23 cellular contexts compared by ENCODE assay signal in genomic region chr1:157147037-157147436, GRCh38. TPM values are rescaled to one million over a fixed set of nuclear protein-coding genes. Genes with fewer than 3 reads are reported as not detected.
DNase-seq lines count a peak whose midpoint lies in the region; ATAC-seq and TF ChIP-seq lines count a peak whose summit lies in the region.
"Had no signal": no experiment of that assay in that cellular context is flagged by ENCODE, and none has a peak within 500 bp of the region (broad histone marks: within the 10 kb centered on the region; RNA-seq: fewer than 3 reads in every experiment).

No MANE protein-coding gene starts in this region.

- no peaks in the 10 kb centered on the region for H3K36me3 ChIP-seq in mammary epithelial cell (ENCODE audit: insufficient read depth, low read length)
- H3K36me3 ChIP-seq: BE2C, MG63, Peyer's patch had no signal

- no peak overlapping the region for H3K27ac Mint-ChIP-seq in activated CD4-positive, alpha-beta T cell treated with anti-CD3 and anti-CD28 coated beads for 36 hours
- no peak overlapping the region for H3K27ac Mint-ChIP-seq in activated CD4-positive, alpha-beta T cell treated with anti-CD3 and anti-CD28 coated beads, Interleukin-2, amount 10 ng/mL, durations not matched to agents 7 days and 5 days
- H3K27ac Mint-ChIP-seq in MCF 10A (ENCODE audit: low read depth, unreplicated experiment) = no peak overlapping the region
- H3K27ac Mint-ChIP-seq in activated T-helper 2 cell treated with anti-CD3 and anti-CD28 coated beads, Interferon-gamma antibody, Interleukin-2, Interleukin-4, amounts not matched to agents 10 μg/mL and 5 μg/mL and 100 μg/mL, durations not matched to agents 14 hours and 24 hours and 36 hours = peak overlapping the region; percentile 86
- peak overlapping the region; percentile 21 for H3K27ac Mint-ChIP-seq in stimulated activated naive B cell treated with anti-CD40 and anti-IgM and Interleukin-4, amounts not matched to agents 10 μg/mL and 1 μg/mL and 100 μg/mL, for 72 hours

- no peak overlapping the region for H3K27ac ChIP-seq in mammary epithelial cell (ENCODE audit: insufficient read depth, low read depth, low read length)
- H3K27ac ChIP-seq: 22Rv1, GM23248 had no signal

- 0% methylated on average over 1 of the region's 1 CpG for WGBS in mammary epithelial cell (ENCODE audit: low coverage, missing lambda C conversion rate)

- H3K27me3 Mint-ChIP-seq in activated CD4-positive, alpha-beta T cell treated with anti-CD3 and anti-CD28 coated beads for 36 hours = no peaks in the 10 kb centered on the region
- peaks cover 9% of the 10 kb centered on the region for H3K27me3 Mint-ChIP-seq in activated CD4-positive, alpha-beta T cell treated with anti-CD3 and anti-CD28 coated beads, Interleukin-2, amount 10 ng/mL, durations not matched to agents 7 days and 5 days
- H3K27me3 Mint-ChIP-seq in MCF 10A (ENCODE audit: insufficient read depth, unreplicated experiment) = no peaks in the 10 kb centered on the region
- H3K27me3 Mint-ChIP-seq in activated T-helper 2 cell treated with anti-CD3 and anti-CD28 coated beads, Interferon-gamma antibody, Interleukin-2, Interleukin-4, amounts not matched to agents 10 μg/mL and 5 μg/mL and 100 μg/mL, durations not matched to agents 14 hours and 24 hours and 36 hours (ENCODE audit: low read depth) = no peaks in the 10 kb centered on the region
- H3K27me3 Mint-ChIP-seq in stimulated activated naive B cell treated with anti-CD40 and anti-IgM and Interleukin-4, amounts not matched to agents 10 μg/mL and 1 μg/mL and 100 μg/mL, for 72 hours = peaks cover 8 to 14% of the 10 kb centered on the region in 2 donors

- BruUV-seq in mammary epithelial cell (replicated peaks; lab: Mats Ljungman, UMichigan) (no TSS peak), MCF 10A (replicated peaks; lab: Mats Ljungman, UMichigan) (no TSS peak)

- no peak overlapping the region for H3K4me2 ChIP-seq in mammary epithelial cell (ENCODE audit: insufficient read depth, low read depth, low read length)

- peaks cover 18% of the 10 kb centered on the region for H3K4me1 ChIP-seq in mammary epithelial cell (ENCODE audit: insufficient read depth, low read length)
- H3K4me1 ChIP-seq: Peyer's patch had no signal

- H4K20me1 ChIP-seq in mammary epithelial cell (ENCODE audit: insufficient read depth, low read length) = no peaks in the 10 kb centered on the region

- peak overlapping the region; percentile 45 for H2AFZ ChIP-seq in mammary epithelial cell (ENCODE audit: low read depth, low read length)

- peaks cover 24% of the 10 kb centered on the region for H3K4me1 Mint-ChIP-seq in activated CD4-positive, alpha-beta T cell treated with anti-CD3 and anti-CD28 coated beads for 36 hours
- H3K4me1 Mint-ChIP-seq in activated CD4-positive, alpha-beta T cell treated with anti-CD3 and anti-CD28 coated beads, Interleukin-2, amount 10 ng/mL, durations not matched to agents 7 days and 5 days = peaks cover 25% of the 10 kb centered on the region
- no peaks in the 10 kb centered on the region for H3K4me1 Mint-ChIP-seq in MCF 10A (ENCODE audit: insufficient read depth, unreplicated experiment)
- peaks cover 70% of the 10 kb centered on the region for H3K4me1 Mint-ChIP-seq in activated T-helper 2 cell treated with anti-CD3 and anti-CD28 coated beads, Interferon-gamma antibody, Interleukin-2, Interleukin-4, amounts not matched to agents 10 μg/mL and 5 μg/mL and 100 μg/mL, durations not matched to agents 14 hours and 24 hours and 36 hours (ENCODE audit: low read depth)
- H3K4me1 Mint-ChIP-seq in stimulated activated naive B cell treated with anti-CD40 and anti-IgM and Interleukin-4, amounts not matched to agents 10 μg/mL and 1 μg/mL and 100 μg/mL, for 72 hours = peaks cover 38 to 66% of the 10 kb centered on the region in 2 donors

- POLR2A ChIA-PET in activated CD4-positive, alpha-beta T cell treated with anti-CD3 and anti-CD28 coated beads for 36 hours (lab: Charles Lee) = no interaction called here
- POLR2A ChIA-PET in activated CD4-positive, alpha-beta T cell treated with anti-CD3 and anti-CD28 coated beads, Interleukin-2, amount 10 ng/mL, durations not matched to agents 7 days and 5 days (lab: Charles Lee) = no interaction called here
- POLR2A ChIA-PET in MCF 10A (lab: Yijun Ruan, JAX) = interaction anchor here (0.6 to 1.7 kb wide), 4 partner anchors 9 to 57 kb away, joined by 3 to 12 read pairs (median 4); partner anchors contain the start of gene ETV3

- CTCF ChIA-PET in activated CD4-positive, alpha-beta T cell treated with anti-CD3 and anti-CD28 coated beads for 36 hours (lab: Charles Lee) = interaction anchor here (1.0 to 16.6 kb wide), 3 partner anchors 9 to 59 kb away, joined by 4 to 455 read pairs (median 5); no protein-coding TSS in a partner anchor
- CTCF ChIA-PET in activated CD4-positive, alpha-beta T cell treated with anti-CD3 and anti-CD28 coated beads, Interleukin-2, amount 10 ng/mL, durations not matched to agents 7 days and 5 days (lab: Charles Lee) = interaction anchor here (0.8 to 11.8 kb wide), 3 partner anchors 9 to 58 kb away, joined by 3 to 176 read pairs (median 5); partner anchors contain the start of gene ETV3L
- CTCF ChIA-PET in mammary epithelial cell (lab: Charles Lee; ENCODE audit: low non-redundant PET) (no interaction called here), MCF 10A (lab: Yijun Ruan, JAX) (interaction anchor here (0.7 to 19.9 kb wide), 5 partner anchors 8 to 61 kb away, joined by 3 to 805 read pairs (median 3); no protein-coding TSS in a partner anchor)

- H3K9ac ChIP-seq in mammary epithelial cell (ENCODE audit: insufficient read depth, low read length) = no peak overlapping the region
- H3K9ac ChIP-seq: GM23248 had no signal

- H3K4me3 Mint-ChIP-seq in activated CD4-positive, alpha-beta T cell treated with anti-CD3 and anti-CD28 coated beads for 36 hours = no peak overlapping the region
- no peak overlapping the region for H3K4me3 Mint-ChIP-seq in activated CD4-positive, alpha-beta T cell treated with anti-CD3 and anti-CD28 coated beads, Interleukin-2, amount 10 ng/mL, durations not matched to agents 7 days and 5 days
- H3K4me3 Mint-ChIP-seq in MCF 10A (ENCODE audit: unreplicated experiment) = no peak overlapping the region
- peak overlapping the region; percentile 35 for H3K4me3 Mint-ChIP-seq in activated T-helper 2 cell treated with anti-CD3 and anti-CD28 coated beads, Interferon-gamma antibody, Interleukin-2, Interleukin-4, amounts not matched to agents 10 μg/mL and 5 μg/mL and 100 μg/mL, durations not matched to agents 14 hours and 24 hours and 36 hours (ENCODE audit: low read depth)
- peak overlapping the region in 1 of 2 donors; percentile 4 for H3K4me3 Mint-ChIP-seq in stimulated activated naive B cell treated with anti-CD40 and anti-IgM and Interleukin-4, amounts not matched to agents 10 μg/mL and 1 μg/mL and 100 μg/mL, for 72 hours

- peak; percentile 40 for ATAC-seq in activated CD4-positive, alpha-beta T cell treated with anti-CD3 and anti-CD28 coated beads for 36 hours
- ATAC-seq in stimulated activated naive B cell treated with anti-CD40 and anti-IgM and Interleukin-4, amounts not matched to agents 10 μg/mL and 1 μg/mL and 100 μg/mL, for 72 hours (replicated peaks) = no peak
- no peak for ATAC-seq in omental fat pad (ENCODE audit: low FRiP score)

- H3K4me3 ChIP-seq in mammary epithelial cell (replicated peaks in 1 of 3; ENCODE audit: insufficient read depth in 1 of 3, low read depth in 2 of 3, low read length in 3 of 3) = no peak overlapping the region
- H3K4me3 ChIP-seq: GM23248, MG63, Peyer's patch had no signal

- intact Hi-C loops in activated CD4-positive, alpha-beta T cell treated with anti-CD3 and anti-CD28 coated beads for 36 hours (cut with DNase I, micrococcal nuclease) = no loop called here
- intact Hi-C loops in mammary epithelial cell (cut with micrococcal nuclease) = no loop called here
- intact Hi-C loops in MCF 10A (cut with micrococcal nuclease) = no loop called here
- intact Hi-C loops in activated T-helper 2 cell treated with anti-CD3 and anti-CD28 coated beads, Interferon-gamma antibody, Interleukin-2, Interleukin-4, amounts not matched to agents 10 μg/mL and 5 μg/mL and 100 μg/mL, durations not matched to agents 14 hours and 24 hours and 36 hours (cut with micrococcal nuclease) = loop anchor here (1.0 to 10.0 kb wide), 3 partner anchors 8 to 642 kb away; partner anchors contain the start of gene MEF2D

- no peak for DNase-seq in activated CD4-positive, alpha-beta T cell treated with anti-CD3 and anti-CD28 coated beads for 36 hours
- DNase-seq in activated CD4-positive, alpha-beta T cell treated with anti-CD3 and anti-CD28 coated beads, Interleukin-2, amount 10 ng/mL, durations not matched to agents 7 days and 5 days = no peak
- DNase-seq in mammary epithelial cell = no peak
- no peak for DNase-seq in MCF 10A (ENCODE audit: unreplicated experiment)
- no peak for DNase-seq in activated T-helper 2 cell treated with anti-CD3 and anti-CD28 coated beads, Interferon-gamma antibody, Interleukin-2, Interleukin-4, amounts not matched to agents 10 μg/mL and 5 μg/mL and 100 μg/mL, durations not matched to agents 14 hours and 24 hours and 36 hours (ENCODE audit: low spot score)
- DNase-seq in stimulated activated naive B cell treated with anti-CD40 and anti-IgM and Interleukin-4, amounts not matched to agents 10 μg/mL and 1 μg/mL and 100 μg/mL, for 72 hours = no peak
- DNase-seq in omental fat pad (ENCODE audit: low spot score) = no peak
- no peak for DNase-seq in effector CD4-positive, alpha-beta T cell
- DNase-seq: ACHN, BE2C, DMS153, GM23248, H7, KBM-7, MG63, NCI-H2029 treated with DMSO at 0.1 percent for 48 hours, NCI-H446 treated with DMSO at 0.1 percent for 48 hours, NCI-H526, Peyer's patch, SHP77 treated with DMSO at 0.1 percent for 48 hours had no signal

- H3K27me3 ChIP-seq in mammary epithelial cell (ENCODE audit: insufficient read depth, low read length) = no peaks in the 10 kb centered on the region
- H3K27me3 ChIP-seq: BE2C, MG63, Peyer's patch had no signal

- no peaks in the 10 kb centered on the region for H3K9me3 Mint-ChIP-seq in activated CD4-positive, alpha-beta T cell treated with anti-CD3 and anti-CD28 coated beads for 36 hours (ENCODE audit: low read depth)
- no peaks in the 10 kb centered on the region for H3K9me3 Mint-ChIP-seq in activated CD4-positive, alpha-beta T cell treated with anti-CD3 and anti-CD28 coated beads, Interleukin-2, amount 10 ng/mL, durations not matched to agents 7 days and 5 days
- H3K9me3 Mint-ChIP-seq in MCF 10A (ENCODE audit: unreplicated experiment) = no peaks in the 10 kb centered on the region
- no peaks in the 10 kb centered on the region for H3K9me3 Mint-ChIP-seq in activated T-helper 2 cell treated with anti-CD3 and anti-CD28 coated beads, Interferon-gamma antibody, Interleukin-2, Interleukin-4, amounts not matched to agents 10 μg/mL and 5 μg/mL and 100 μg/mL, durations not matched to agents 14 hours and 24 hours and 36 hours
- H3K9me3 Mint-ChIP-seq in stimulated activated naive B cell treated with anti-CD40 and anti-IgM and Interleukin-4, amounts not matched to agents 10 μg/mL and 1 μg/mL and 100 μg/mL, for 72 hours = no peaks in the 10 kb centered on the region

- H3K9me3 ChIP-seq in mammary epithelial cell (replicated peaks; ENCODE audit: insufficient read depth, low read length) = no peaks in the 10 kb centered on the region
- H3K9me3 ChIP-seq: BE2C, MG63, Peyer's patch had no signal

- in situ Hi-C loops in mammary epithelial cell (cut with MboI; ENCODE audit: low sequenced_read_pairs in 2 of 2) = no loop called here

- dilution Hi-C loops in mammary epithelial cell (cut with HindIII; ENCODE audit: low sequenced_read_pairs) = loop anchor here (5.0 kb wide), 1 partner anchor 75 kb away; no protein-coding TSS in a partner anchor

- H3K79me2 ChIP-seq in mammary epithelial cell (ENCODE audit: insufficient read depth, low read length) = no peaks in the 10 kb centered on the region

- TF ChIP-seq CTCF in mammary epithelial cell (conservative IDR thresholded peaks at IDR 0.05 in 1 of 2, IDR thresholded peaks at IDR 0.05 in 1 of 2; ENCODE audit: extremely low read depth in 1 of 2, insufficient read depth in 1 of 2, low read depth in 1 of 2, low read length in 2 of 2) = no peak
- no peak for TF ChIP-seq CTCF in MCF 10A (IDR thresholded peaks at IDR 0.05; ENCODE audit: unreplicated experiment)
- no peak for TF ChIP-seq CTCF in omental fat pad (IDR thresholded peaks at IDR 0.05)

- no peaks in the 10 kb centered on the region for H3K36me3 Mint-ChIP-seq in activated CD4-positive, alpha-beta T cell treated with anti-CD3 and anti-CD28 coated beads for 36 hours (ENCODE audit: low read depth)
- H3K36me3 Mint-ChIP-seq in activated CD4-positive, alpha-beta T cell treated with anti-CD3 and anti-CD28 coated beads, Interleukin-2, amount 10 ng/mL, durations not matched to agents 7 days and 5 days (ENCODE audit: low read depth) = no peaks in the 10 kb centered on the region
- H3K36me3 Mint-ChIP-seq in MCF 10A (ENCODE audit: insufficient read depth, unreplicated experiment) = no peaks in the 10 kb centered on the region
- peaks cover 5% of the 10 kb centered on the region for H3K36me3 Mint-ChIP-seq in activated T-helper 2 cell treated with anti-CD3 and anti-CD28 coated beads, Interferon-gamma antibody, Interleukin-2, Interleukin-4, amounts not matched to agents 10 μg/mL and 5 μg/mL and 100 μg/mL, durations not matched to agents 14 hours and 24 hours and 36 hours (ENCODE audit: low read depth)
- no peaks in the 10 kb centered on the region for H3K36me3 Mint-ChIP-seq in stimulated activated naive B cell treated with anti-CD40 and anti-IgM and Interleukin-4, amounts not matched to agents 10 μg/mL and 1 μg/mL and 100 μg/mL, for 72 hours

RNA-seq across cellular contexts. Expression of gene ETV3, which starts 8.8 kb away (rescaled TPM):
- 10 to 100 TPM; 32.0 to 36.7 TPM for total RNA-seq in activated CD4-positive, alpha-beta T cell treated with anti-CD3 and anti-CD28 coated beads for 36 hours
- total RNA-seq in activated CD4-positive, alpha-beta T cell treated with anti-CD3 and anti-CD28 coated beads, Interleukin-2, amount 10 ng/mL, durations not matched to agents 7 days and 5 days = 10 to 100 TPM; 33.3 to 37.5 TPM
- total RNA-seq in mammary epithelial cell (10 to 100 TPM; 20.5 to 34.1 TPM), MCF 10A (2022) (28.6 and 35.0 TPM in 2 replicates), omental fat pad (10 to 100 TPM; 28.8 to 48.3 (median 32.5) TPM)
- 11.4 TPM for polyA plus RNA-seq in mammary epithelial cell
- polyA minus RNA-seq in mammary epithelial cell = 27.6 TPM
- total RNA-seq in activated T-helper 2 cell treated with anti-CD3 and anti-CD28 coated beads, Interferon-gamma antibody, Interleukin-2, Interleukin-4, amounts not matched to agents 10 μg/mL and 5 μg/mL and 100 μg/mL, durations not matched to agents 14 hours and 24 hours and 36 hours = 240 TPM in 2 replicates

RNA-seq across cellular contexts. Expression of gene ETV3L, which starts 47.4 kb away (rescaled TPM):
- total RNA-seq in activated CD4-positive, alpha-beta T cell treated with anti-CD3 and anti-CD28 coated beads for 36 hours = not detected
- not detected for total RNA-seq in activated CD4-positive, alpha-beta T cell treated with anti-CD3 and anti-CD28 coated beads, Interleukin-2, amount 10 ng/mL, durations not matched to agents 7 days and 5 days
- total RNA-seq in mammary epithelial cell = not detected
- polyA plus RNA-seq in mammary epithelial cell = not detected
- polyA minus RNA-seq in mammary epithelial cell = not detected
- not detected in 2 replicates for total RNA-seq in MCF 10A (2022)
- not detected in 2 replicates for total RNA-seq in activated T-helper 2 cell treated with anti-CD3 and anti-CD28 coated beads, Interferon-gamma antibody, Interleukin-2, Interleukin-4, amounts not matched to agents 10 μg/mL and 5 μg/mL and 100 μg/mL, durations not matched to agents 14 hours and 24 hours and 36 hours
- not detected for total RNA-seq in omental fat pad
- total RNA-seq: GM23248, HT1080, LHCN-M2, Peyer's patch had no signal
- polyA plus RNA-seq: GM23248 had no signal

Comparison
In these comparisons a context has a peak if more than half of its experiments do, and no peak if none do; other contexts are left out.
1. H3K27ac Mint-ChIP-seq: peak in activated T-helper 2 cell treated with anti-CD3 and anti-CD28 coated beads, Interferon-gamma antibody, Interleukin-2, Interleukin-4, amounts not matched to agents 10 μg/mL and 5 μg/mL and 100 μg/mL, durations not matched to agents 14 hours and 24 hours and 36 hours (single experiment) and stimulated activated naive B cell treated with anti-CD40 and anti-IgM and Interleukin-4, amounts not matched to agents 10 μg/mL and 1 μg/mL and 100 μg/mL, for 72 hours (single experiment); none in activated CD4-positive, alpha-beta T cell treated with anti-CD3 and anti-CD28 coated beads for 36 hours (single experiment), activated CD4-positive, alpha-beta T cell treated with anti-CD3 and anti-CD28 coated beads, Interleukin-2, amount 10 ng/mL, durations not matched to agents 7 days and 5 days (single experiment) and MCF 10A (single experiment).